Comparison of ENCODE assay signal across 22 cellular contexts in genomic region chr12:105461276-105461975, GRCh38.
DNase-seq lines count a peak whose midpoint lies in the region; FAIRE-seq and TF ChIP-seq lines count a peak whose summit lies in the region.
"Had no signal": no experiment of that assay in that cellular context is flagged by ENCODE, and none has a peak within 500 bp of the region (broad histone marks: within the 10 kb centered on the region; RNA-seq: fewer than 3 reads in every experiment).

No MANE protein-coding gene starts in this region.

- H3K4me3 Mint-ChIP-seq in astrocyte (ENCODE audit: unreplicated experiment) = no peak overlapping the region
- H3K4me3 Mint-ChIP-seq: B cell had no signal

- H4K8ac ChIP-seq in mesenchymal stem cell (ENCODE audit: low read length) = no peak overlapping the region

- WGBS in mesenchymal stem cell = 77% methylated on average over 3 of the region's 4 CpGs

- peak overlapping the region; percentile 73 for H3K27ac Mint-ChIP-seq in astrocyte (ENCODE audit: unreplicated experiment)
- H3K27ac Mint-ChIP-seq: B cell had no signal

- H3K27ac ChIP-seq in astrocyte (ENCODE audit: low read depth, low read length) (no peak overlapping the region), mesenchymal stem cell (ENCODE audit: low read length, poor library complexity, severe bottlenecking) (no peak overlapping the region)
- H3K27ac ChIP-seq: Peyer's patch, SK-N-MC had no signal

- H3K9me3 ChIP-seq in astrocyte (ENCODE audit: insufficient read depth, low read depth, low read length) (no peaks in the 10 kb centered on the region), mesenchymal stem cell (ENCODE audit: control insufficient read depth, low read length) (peaks cover 9% of the 10 kb centered on the region)
- H3K9me3 ChIP-seq: Peyer's patch had no signal

- H3K36me3 ChIP-seq in astrocyte (ENCODE audit: insufficient read depth, low read length) (no peaks in the 10 kb centered on the region), mesenchymal stem cell (ENCODE audit: control insufficient read depth in 1 of 2, insufficient read depth in 2 of 2, low read depth in 1 of 2, low read length in 2 of 2) (no peaks in the 10 kb centered on the region)
- H3K36me3 ChIP-seq: Peyer's patch had no signal

- H3K14ac ChIP-seq in mesenchymal stem cell (ENCODE audit: low read length in 2 of 2) = no peak overlapping the region

- H3K27me3 ChIP-seq in astrocyte (ENCODE audit: insufficient read depth, low read length) (no peaks in the 10 kb centered on the region), mesenchymal stem cell (ENCODE audit: control insufficient read depth in 1 of 2, insufficient read depth in 1 of 2, low read length in 2 of 2) (peaks cover 0 to 23% of the 10 kb centered on the region in 2 experiments)
- H3K27me3 ChIP-seq: Peyer's patch had no signal

- no peak overlapping the region for H2BK12ac ChIP-seq in mesenchymal stem cell (ENCODE audit: low read length in 2 of 2)

- peak; percentile 37 for FAIRE-seq in astrocyte (lab: Jason Lieb, UNC)
- FAIRE-seq: GM12891, HepG2 had no signal

- H3K36me3 Mint-ChIP-seq in astrocyte (ENCODE audit: low read depth, unreplicated experiment) = no peaks in the 10 kb centered on the region

- H2AK5ac ChIP-seq in mesenchymal stem cell (ENCODE audit: low read length, severe bottlenecking) = peak overlapping the region; percentile 10

- H3K4me1 ChIP-seq in astrocyte (ENCODE audit: insufficient read depth, low read length) (peaks cover 11% of the 10 kb centered on the region), mesenchymal stem cell (ENCODE audit: control insufficient read depth, insufficient read depth, low read depth, low read length) (peaks cover 1% of the 10 kb centered on the region)
- H3K4me1 ChIP-seq: Peyer's patch had no signal

- no peak overlapping the region for H3K18ac ChIP-seq in mesenchymal stem cell (ENCODE audit: low read depth in 1 of 2, low read length in 2 of 2)

- no peak overlapping the region for H3K4me3 ChIP-seq in astrocyte (ENCODE audit: insufficient read depth, low read depth, low read length)
- H3K4me3 ChIP-seq in mesenchymal stem cell (ENCODE audit: insufficient read depth in 1 of 2, low read depth in 1 of 2, low read length in 2 of 2) = no peak overlapping the region
- H3K4me3 ChIP-seq: Peyer's patch, SK-N-MC had no signal

- H4K20me1 ChIP-seq in astrocyte (ENCODE audit: insufficient read depth, low read length) = no peaks in the 10 kb centered on the region

- H3K79me1 ChIP-seq in mesenchymal stem cell (replicated peaks; ENCODE audit: low read length, poor library complexity, severe bottlenecking) = no peaks in the 10 kb centered on the region

- no peak overlapping the region for H3K23ac ChIP-seq in mesenchymal stem cell (ENCODE audit: low read length in 2 of 2)

- peak; percentile 82 for DNase-seq in EH (ENCODE audit: low read depth)
- peak; percentile 35 for DNase-seq in M059J (ENCODE audit: low read depth)
- peak; percentile 36 for DNase-seq in astrocyte (ENCODE audit: low read depth)
- no peak for DNase-seq in mesenchymal stem cell
- DNase-seq in central memory CD4-positive, alpha-beta T cell = no peak
- no peak for DNase-seq in activated CD4-positive, alpha-beta T cell treated with anti-CD3 and anti-CD28 coated beads, Interleukin-2, amount 50 U/mL, for 4 hours
- DNase-seq in UCSD-AML1 (lab: John Stamatoyannopoulos, UW; ENCODE audit: unreplicated experiment) = no peak
- no peak for DNase-seq in NCI-H748 treated with DMSO at 0.1 percent for 48 hours (lab: John Stamatoyannopoulos, UW)
- DNase-seq: 8988T; DMS 273 treated with DMSO at 0.1 percent for 48 hours; KBM-7; NCI-H1048; NCI-H1436; NCI-H1930; NCI-H345; NCI-H526; NK-92 treated with Interleukin-12 subunit alpha and Interleukin-12 subunit beta, amount 100 ng/mL, for 24 hours; Peyer's patch had no signal

- no peak overlapping the region for H2BK15ac ChIP-seq in mesenchymal stem cell (ENCODE audit: low read depth, poor library complexity, severe bottlenecking)

- H3K4me1 Mint-ChIP-seq in astrocyte (ENCODE audit: low read depth, unreplicated experiment) = peaks cover 49% of the 10 kb centered on the region
- H3K4me1 Mint-ChIP-seq: B cell had no signal

- H2AFZ ChIP-seq in astrocyte (ENCODE audit: low read depth, low read length) = no peak overlapping the region
- H2AFZ ChIP-seq in mesenchymal stem cell (ENCODE audit: low read depth, low read length) = no peak overlapping the region

- no peak overlapping the region for H4K91ac ChIP-seq in mesenchymal stem cell (ENCODE audit: low read length)

- H3K4ac ChIP-seq in mesenchymal stem cell (ENCODE audit: low read depth in 1 of 2, low read length in 2 of 2) = no peak overlapping the region

- no peaks in the 10 kb centered on the region for H3K27me3 Mint-ChIP-seq in astrocyte (ENCODE audit: low read depth, unreplicated experiment)

- H3K9ac ChIP-seq in astrocyte (ENCODE audit: low read length) = no peak overlapping the region
- H3K9ac ChIP-seq in mesenchymal stem cell (ENCODE audit: low read length) = no peak overlapping the region

- no peak overlapping the region for H2BK5ac ChIP-seq in mesenchymal stem cell (ENCODE audit: low read depth, low read length, poor library complexity, severe bottlenecking)

- no peak overlapping the region for H2BK120ac ChIP-seq in mesenchymal stem cell (ENCODE audit: low read depth, low read length)

- TF ChIP-seq CTCF in astrocyte (IDR thresholded peaks at IDR 0.05; ENCODE audit: insufficient read depth, low read depth, low read length) = no peak

- no peaks in the 10 kb centered on the region for H3K79me2 ChIP-seq in astrocyte (ENCODE audit: insufficient read depth, low read length)

- peaks cover 8% of the 10 kb centered on the region for H3K9me3 Mint-ChIP-seq in astrocyte (ENCODE audit: unreplicated experiment)

- no peak overlapping the region for H3K4me2 ChIP-seq in astrocyte (ENCODE audit: low read length)
- H3K4me2 ChIP-seq in mesenchymal stem cell (ENCODE audit: low read length, poor library complexity, severe bottlenecking) = no peak overlapping the region

Comparison
In these comparisons a context has a peak if more than half of its experiments do, and no peak if none do; other contexts are left out.
1. DNase-seq: peak in EH (single experiment), M059J (single experiment) and astrocyte (single experiment); none in mesenchymal stem cell (single experiment), central memory CD4-positive, alpha-beta T cell (single experiment), activated CD4-positive, alpha-beta T cell treated with anti-CD3 and anti-CD28 coated beads, Interleukin-2, amount 50 U/mL, for 4 hours (0 of 2), UCSD-AML1 (single experiment) and NCI-H748 treated with DMSO at 0.1 percent for 48 hours (single experiment).